28 cellular contexts compared by ENCODE assay signal in the genomic region with DNA sequence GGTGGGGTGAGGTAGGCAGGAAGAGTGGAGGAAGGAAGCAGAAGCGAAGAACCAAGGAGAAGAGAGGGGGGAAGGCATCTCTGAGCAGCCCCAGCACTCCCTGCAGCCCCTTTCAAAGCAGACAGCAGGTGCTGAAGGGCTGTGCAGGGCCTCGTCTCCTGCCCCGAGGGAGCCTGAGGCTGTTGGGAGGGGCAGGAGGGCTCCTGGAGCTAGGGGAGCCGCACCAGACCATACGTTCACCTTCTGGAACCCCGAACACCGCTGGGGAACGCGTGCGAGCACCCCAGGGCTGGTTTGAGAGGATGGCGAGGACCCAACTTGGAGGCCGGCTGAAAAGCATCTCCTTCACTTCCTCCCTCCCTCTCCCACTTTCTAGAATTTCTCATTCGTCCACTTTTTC.
"Had no signal": no experiment of that assay in that cellular context is flagged by ENCODE, and none has a peak within 500 bp of the region (broad histone marks: within the 10 kb centered on the region; RNA-seq: fewer than 3 reads in every experiment).

No MANE protein-coding gene starts in this region.

- H3K36me3 Mint-ChIP-seq: activated naive CD4-positive, alpha-beta T cell treated with anti-CD3 and anti-CD28 coated beads, Interleukin-2, amount 10 ng/mL, durations not matched to agents 7 days and 5 days; activated naive CD8-positive, alpha-beta T cell treated with anti-CD3 and anti-CD28 coated beads, Interleukin-2, amount 10 ng/mL, durations not matched to agents 7 days and 5 days; brain had no signal

- H3K9me3 Mint-ChIP-seq: activated naive CD4-positive, alpha-beta T cell treated with anti-CD3 and anti-CD28 coated beads, Interleukin-2, amount 10 ng/mL, durations not matched to agents 7 days and 5 days; activated T-helper 1 cell treated with anti-CD3 and anti-CD28 coated beads, Interleukin-12 subunit alpha, Interleukin-12 subunit beta, Interleukin-2, Interleukin-4 antibody, amounts not matched to agents 30 ng/mL and 10 ng/mL and 1 ng/mL, durations not matched to agents 14 hours and 24 hours and 36 hours; stimulated activated effector memory CD8-positive, alpha-beta T cell treated with anti-CD3 and anti-CD28 coated beads, Interleukin-12 subunit alpha, Interleukin-12 subunit beta, amount 100 ng/mL, for 72 hours; stimulated activated naive CD8-positive, alpha-beta T cell treated with anti-CD3 and anti-CD28 coated beads, Interleukin-15, amount 100 ng/mL, for 72 hours; T-helper 2 cell treated with Interferon-gamma antibody and Interleukin-4, amounts not matched to agents 5 μg/mL and 100 μg/mL, for 36 hours had no signal

- H3K4me3 Mint-ChIP-seq: activated naive CD4-positive, alpha-beta T cell treated with anti-CD3 and anti-CD28 coated beads, Interleukin-2, amount 10 ng/mL, durations not matched to agents 7 days and 5 days; activated naive CD8-positive, alpha-beta T cell treated with anti-CD3 and anti-CD28 coated beads, Interleukin-2, amount 10 ng/mL, durations not matched to agents 7 days and 5 days; activated T-helper 1 cell treated with anti-CD3 and anti-CD28 coated beads, Interleukin-12 subunit alpha, Interleukin-12 subunit beta, Interleukin-2, Interleukin-4 antibody, amounts not matched to agents 30 ng/mL and 10 ng/mL and 1 ng/mL, durations not matched to agents 14 hours and 24 hours and 36 hours; brain; mesothelial cell of epicardium; naive thymus-derived CD4-positive, alpha-beta T cell; neural crest cell; stimulated activated effector memory CD8-positive, alpha-beta T cell treated with anti-CD3 and anti-CD28 coated beads, Interleukin-12 subunit alpha, Interleukin-12 subunit beta, amount 100 ng/mL, for 72 hours; stimulated activated naive CD8-positive, alpha-beta T cell treated with anti-CD3 and anti-CD28 coated beads, Interleukin-15, amount 100 ng/mL, for 72 hours; T-helper 2 cell treated with Interferon-gamma antibody and Interleukin-4, amounts not matched to agents 5 μg/mL and 100 μg/mL, for 36 hours had no signal

- H3K27me3 Mint-ChIP-seq: activated naive CD8-positive, alpha-beta T cell treated with anti-CD3 and anti-CD28 coated beads, Interleukin-2, amount 10 ng/mL, durations not matched to agents 7 days and 5 days had no signal

- DNase-seq: activated CD4-positive, alpha-beta T cell treated with anti-CD3 and anti-CD28 coated beads for 4 hours; activated CD4-positive, alpha-beta T cell treated with anti-CD3 and anti-CD28 coated beads, Interleukin-2, amount 50 U/mL, for 4 hours; activated CD8-positive, alpha-beta memory T cell treated with anti-CD3 and anti-CD28 coated beads for 24 hours; activated effector memory CD4-positive, alpha-beta T cell treated with anti-CD3 and anti-CD28 coated beads, Interleukin-2, amount 50 U/mL, for 16 hours; activated naive CD4-positive, alpha-beta T cell treated with anti-CD3 and anti-CD28 coated beads, Interleukin-2, amount 10 ng/mL, durations not matched to agents 7 days and 5 days; activated naive CD8-positive, alpha-beta T cell treated with anti-CD3 and anti-CD28 coated beads, Interleukin-2, amount 10 ng/mL, durations not matched to agents 7 days and 5 days; cerebellar nuclear complex; colonic mucosa; dorsolateral prefrontal cortex; effector memory CD4-positive, alpha-beta T cell; left cardiac atrium; left ventricle myocardium superior; mammary epithelial cell; naive thymus-derived CD4-positive, alpha-beta T cell; occipital lobe; psoas muscle; sigmoid colon; small intestine; stimulated activated CD4-positive, alpha-beta T cell treated with anti-CD3 and anti-CD28 coated beads, Interleukin-4, amount 100 ng/mL, for 24 hours; stimulated activated naive CD8-positive, alpha-beta T cell treated with anti-CD3 and anti-CD28 coated beads, Interleukin-15, amount 100 ng/mL, for 72 hours; substantia nigra; T-helper 1 cell had no signal

- H3K4me1 Mint-ChIP-seq: activated naive CD4-positive, alpha-beta T cell treated with anti-CD3 and anti-CD28 coated beads, Interleukin-2, amount 10 ng/mL, durations not matched to agents 7 days and 5 days; activated naive CD8-positive, alpha-beta T cell treated with anti-CD3 and anti-CD28 coated beads, Interleukin-2, amount 10 ng/mL, durations not matched to agents 7 days and 5 days; brain; neural crest cell; stimulated activated effector memory CD8-positive, alpha-beta T cell treated with anti-CD3 and anti-CD28 coated beads, Interleukin-12 subunit alpha, Interleukin-12 subunit beta, amount 100 ng/mL, for 72 hours; stimulated activated naive CD8-positive, alpha-beta T cell treated with anti-CD3 and anti-CD28 coated beads, Interleukin-15, amount 100 ng/mL, for 72 hours had no signal

- H3K27ac Mint-ChIP-seq: activated naive CD4-positive, alpha-beta T cell treated with anti-CD3 and anti-CD28 coated beads, Interleukin-2, amount 10 ng/mL, durations not matched to agents 7 days and 5 days; activated naive CD8-positive, alpha-beta T cell treated with anti-CD3 and anti-CD28 coated beads, Interleukin-2, amount 10 ng/mL, durations not matched to agents 7 days and 5 days; activated T-helper 1 cell treated with anti-CD3 and anti-CD28 coated beads, Interleukin-12 subunit alpha, Interleukin-12 subunit beta, Interleukin-2, Interleukin-4 antibody, amounts not matched to agents 30 ng/mL and 10 ng/mL and 1 ng/mL, durations not matched to agents 14 hours and 24 hours and 36 hours; brain; mesothelial cell of epicardium; naive thymus-derived CD4-positive, alpha-beta T cell; stimulated activated effector memory CD8-positive, alpha-beta T cell treated with anti-CD3 and anti-CD28 coated beads, Interleukin-12 subunit alpha, Interleukin-12 subunit beta, amount 100 ng/mL, for 72 hours; stimulated activated naive CD8-positive, alpha-beta T cell treated with anti-CD3 and anti-CD28 coated beads, Interleukin-15, amount 100 ng/mL, for 72 hours; T-helper 2 cell treated with Interferon-gamma antibody and Interleukin-4, amounts not matched to agents 5 μg/mL and 100 μg/mL, for 36 hours had no signal
